Comparison of ENCODE assay signal across 8 cellular contexts in the genomic region with DNA sequence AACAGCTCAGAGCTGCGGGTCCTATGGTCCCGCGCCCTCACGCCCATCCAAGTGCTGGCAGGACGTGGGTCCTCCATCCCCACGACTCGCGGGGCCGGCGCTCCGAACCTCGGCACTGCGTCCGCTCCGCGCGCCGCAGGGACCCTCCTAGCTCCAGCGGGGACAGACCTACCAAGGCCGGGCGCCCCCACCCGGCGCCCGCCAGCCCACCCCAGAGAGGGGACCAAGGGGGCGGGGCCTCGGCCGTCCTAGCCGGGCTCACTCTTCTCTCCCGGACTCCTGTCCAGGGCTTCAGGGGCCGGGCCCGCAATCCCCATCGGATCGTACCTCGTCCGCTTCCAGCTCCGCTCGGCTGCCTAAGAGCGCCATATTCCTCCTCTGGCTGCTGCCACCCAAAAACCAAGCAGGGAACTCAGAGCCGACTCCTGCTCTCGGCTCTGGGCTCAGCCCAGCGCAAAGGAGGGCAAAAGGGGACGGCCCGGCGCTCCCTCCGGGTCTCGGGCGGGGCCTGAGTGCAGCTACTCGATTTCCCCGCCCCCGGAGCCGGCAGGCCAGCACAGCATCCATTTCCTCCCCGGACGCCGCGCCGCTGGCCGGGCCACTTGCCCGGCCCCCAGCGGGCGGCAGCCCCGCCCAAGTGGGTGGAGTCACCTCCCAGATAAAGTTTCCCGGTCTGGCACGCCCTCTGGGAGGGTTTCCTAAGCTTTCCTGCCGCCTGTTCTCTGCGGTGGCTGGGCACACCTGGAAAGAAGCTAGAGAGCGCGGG. TPM values are rescaled to one million over a fixed set of nuclear protein-coding genes. Genes with fewer than 3 reads are reported as not detected.
DNase-seq lines count a peak whose midpoint lies in the region; ATAC-seq and TF ChIP-seq lines count a peak whose summit lies in the region.

TSS of gene TTC39B (minus strand) at position 460 of the 766 bp plus-strand sequence. CDS start at position 369, 91 bp downstream.

- DNase-seq in AG10803 (ENCODE audit: low read depth) (peak; percentile 89), NCI-H345 (lab: John Stamatoyannopoulos, UW) (peak; percentile 95), dedifferentiated amniotic fluid mesenchymal stem cell (ENCODE audit: extremely low spot score) (peak; percentile 93), left lobe of liver (ENCODE audit: low spot score) (peak; percentile 96)
- peak; percentile 62 to 74 for DNase-seq in activated CD4-positive, alpha-beta T cell treated with anti-CD3 and anti-CD28 coated beads for 4 hours
- DNase-seq in stimulated activated CD4-positive, alpha-beta T cell treated with anti-CD3 and anti-CD28 coated beads, Interleukin-1b, Interleukin-23, amount 100 ng/mL, for 48 hours = peak; percentile 77

- peak within 1 kb of the TSS; percentile 90 for H3K4me3 ChIP-seq in AG10803 (ENCODE audit: low read length)

- ATAC-seq in GM19025 (IDR thresholded peaks at IDR 0.05; ENCODE audit: low read depth, unreplicated experiment) (peak; percentile 99), HG03196 (IDR thresholded peaks at IDR 0.05; ENCODE audit: unreplicated experiment) (peak; percentile 98), left lobe of liver (peak; percentile 91)

- no peak; the same call in 1 of the 2 replicates for TF ChIP-seq CTCF in AG10803 (conservative IDR thresholded peaks at IDR 0.05; ENCODE audit: low read length)

RNA-seq across cellular contexts. Expression of gene TTC39B, which starts in this region (rescaled TPM):
- total RNA-seq in left lobe of liver = 7.1 TPM

Comparison
In these comparisons a context has a peak if more than half of its experiments do, and no peak if none do; other contexts are left out.
1. Peak in every context shown above with its lines: DNase-seq, ATAC-seq and H3K4me3 ChIP-seq.